ENCODE assay signal across 17 cellular contexts in genomic region chr3:136008732-136009456, GRCh38.
"Had no signal": no experiment of that assay in that cellular context is flagged by ENCODE, and none has a peak within 500 bp of the region (broad histone marks: within the 10 kb centered on the region; RNA-seq: fewer than 3 reads in every experiment).

No MANE protein-coding gene starts in this region.

- H3K4me3 ChIP-seq: adrenal gland, left lung, tibial artery had no signal

- H3K9me3 ChIP-seq: adrenal gland, left lung, tibial artery had no signal

- H3K4me1 ChIP-seq: adrenal gland, left lung, tibial artery had no signal

- H3K36me3 ChIP-seq: adrenal gland, left lung had no signal

- H3K27ac Mint-ChIP-seq: activated naive CD4-positive, alpha-beta T cell treated with anti-CD3 and anti-CD28 coated beads, Interleukin-2, amount 50 U/mL, for 72 hours had no signal

- H3K27ac ChIP-seq: adrenal gland, left lung, tibial artery, VCaP had no signal

- DNase-seq: activated CD4-positive, alpha-beta T cell treated with anti-CD3 and anti-CD28 coated beads, Interleukin-2, amount 50 U/mL, for 48 hours; activated gamma-delta T cell; effector CD4-positive, alpha-beta T cell; foreskin melanocyte; glutamatergic neuron; hypothalamus; kidney; left lung; retina; stimulated activated CD4-positive, alpha-beta T cell treated with anti-CD3 and anti-CD28 coated beads, Interleukin-12 subunit alpha, Interleukin-12 subunit beta, amount 100 ng/mL, for 4 hours; stimulated activated CD4-positive, alpha-beta T cell treated with anti-CD3 and anti-CD28 coated beads, Interleukin-1b, Interleukin-23, amount 100 ng/mL, for 48 hours; stimulated activated naive CD4-positive, alpha-beta T cell treated with Interleukin-2 at 50 U/mL for 16 hours; T-helper 2 cell; tibial artery had no signal

- H3K36me3 Mint-ChIP-seq: activated naive CD4-positive, alpha-beta T cell treated with anti-CD3 and anti-CD28 coated beads, Interleukin-2, amount 50 U/mL, for 72 hours had no signal

- H3K27me3 ChIP-seq: adrenal gland, left lung, tibial artery had no signal
